In the genomic region with DNA sequence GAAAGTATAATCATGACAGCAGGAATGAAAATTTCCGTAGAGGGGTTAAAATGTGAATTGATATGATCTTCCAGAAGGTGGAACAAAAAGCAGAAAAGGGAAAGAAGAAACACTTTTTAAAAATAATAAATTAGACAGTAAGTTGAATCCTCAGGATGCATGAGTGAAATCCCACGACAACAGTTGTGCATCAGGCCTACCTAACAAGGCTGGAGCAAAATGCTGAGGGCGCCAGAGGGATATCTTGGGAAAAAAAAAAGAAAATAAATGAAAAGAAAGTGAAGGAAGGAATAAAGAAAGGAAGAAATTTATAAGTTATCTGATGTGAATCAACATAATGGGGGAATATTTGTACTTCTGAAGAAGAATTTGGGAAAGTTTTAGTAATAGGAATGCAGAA, we compare ENCODE assay signal across 8 cellular contexts. TPM values are rescaled to one million over a fixed set of nuclear protein-coding genes. Genes with fewer than 3 reads are reported as not detected.
DNase-seq lines count a peak whose midpoint lies in the region; ATAC-seq, FAIRE-seq and TF ChIP-seq lines count a peak whose summit lies in the region.

No MANE protein-coding gene starts in this region.

- no peaks in the 10 kb centered on the region for H3K27me3 Mint-ChIP-seq in CD4-positive, alpha-beta T cell

- CTCF ChIA-PET in CD4-positive, alpha-beta T cell (lab: Charles Lee) = interaction anchor here (0.7 to 3.2 kb wide), 16 partner anchors 8 to 162 kb away, joined by 3 to 56 read pairs (median 5); partner anchors contain the start of gene HUS1

- H2AFZ ChIP-seq in neuron (ENCODE audit: low read depth, low read length) = peak overlapping the region; percentile 6

- intact Hi-C loops in CD4-positive, alpha-beta T cell (cut with DNase I, micrococcal nuclease) = loop anchor here in 1 of 2 experiments (5.0 kb wide), 2 partner anchors 45 to 95 kb away; partner anchors contain the start of genes C7orf57 and UPP1
- intact Hi-C loops in dorsolateral prefrontal cortex (cut with DNase I) = loop anchor here (5.0 kb wide), 1 partner anchor 120 kb away; no protein-coding TSS in a partner anchor

- no peak for ATAC-seq in CD4-positive, alpha-beta T cell (ENCODE audit: poor library complexity)
- ATAC-seq in HG02571 (IDR thresholded peaks at IDR 0.05; ENCODE audit: unreplicated experiment) (no peak), GM21723 (IDR thresholded peaks at IDR 0.05; ENCODE audit: unreplicated experiment) (no peak)

- no peak for FAIRE-seq in D721Med (lab: Jason Lieb, UNC)

- peak overlapping the region; percentile 88 for H3K27ac Mint-ChIP-seq in CD4-positive, alpha-beta T cell

- TF ChIP-seq CTCF in CD4-positive, alpha-beta T cell (IDR thresholded peaks at IDR 0.05) = no peak
- no peak for TF ChIP-seq CTCF in NB4 (IDR thresholded peaks at IDR 0.05; ENCODE audit: low read depth, low read length)
- no peak for TF ChIP-seq CTCF in dorsolateral prefrontal cortex (IDR thresholded peaks at IDR 0.05 in 54 of 56, conservative IDR thresholded peaks at IDR 0.05 in 2 of 56; ENCODE audit: low read depth in 1 of 56, partially characterized antibody in 56 of 56)
- TF ChIP-seq CTCF in D721Med (IDR thresholded peaks at IDR 0.05; ENCODE audit: insufficient read depth, missing control alignments) = no peak

- H3K36me3 ChIP-seq in neuron (ENCODE audit: insufficient read depth, low read length) = no peaks in the 10 kb centered on the region

- H3K9me3 ChIP-seq in CD4-positive, alpha-beta T cell (ENCODE audit: control insufficient read depth, low read length) = no peaks in the 10 kb centered on the region
- H3K9me3 ChIP-seq in neuron (ENCODE audit: low read length) = no peaks in the 10 kb centered on the region

- DNase-seq in CD4-positive, alpha-beta T cell = no peak
- DNase-seq in NB4 (ENCODE audit: low read depth) (no peak), dorsolateral prefrontal cortex (no peak), D721Med (ENCODE audit: insufficient read length, low spot score) (no peak), NCI-H510A treated with DMSO at 0.1 percent for 48 hours (lab: John Stamatoyannopoulos, UW) (no peak)

- no peaks in the 10 kb centered on the region for H3K9me3 Mint-ChIP-seq in CD4-positive, alpha-beta T cell

- peak overlapping the region; percentile 87 for H3K4me3 Mint-ChIP-seq in CD4-positive, alpha-beta T cell

- no peaks in the 10 kb centered on the region for H3K27me3 ChIP-seq in CD4-positive, alpha-beta T cell (ENCODE audit: control insufficient read depth, insufficient read depth, low read length)
- H3K27me3 ChIP-seq in dorsolateral prefrontal cortex (no peaks in the 10 kb centered on the region), neuron (ENCODE audit: insufficient read depth, low read length) (no peaks in the 10 kb centered on the region)

- POLR2A ChIA-PET in CD4-positive, alpha-beta T cell (lab: Charles Lee) = interaction anchor here (1.2 to 2.7 kb wide), 6 partner anchors 10 to 118 kb away, joined by 3 to 40 read pairs (median 8); partner anchors contain the start of gene UPP1

- TF ChIP-seq POLR2A in NB4 (IDR thresholded peaks at IDR 0.05; ENCODE audit: extremely low read depth, insufficient read length) = no peak

- H3K4me3 ChIP-seq in NB4 (ENCODE audit: low read depth, low read length) (peak overlapping the region; percentile 60), dorsolateral prefrontal cortex (peak overlapping the region in 45 of 59 donors; percentile 36 to 72 (median 56)), neuron (ENCODE audit: low read length) (peak overlapping the region; percentile 48)

- peak overlapping the region; percentile 60 for H3K27ac ChIP-seq in CD4-positive, alpha-beta T cell (ENCODE audit: low read depth, low read length)
- peak overlapping the region in 14 of 59 donors; percentile 2 to 68 (median 34) for H3K27ac ChIP-seq in dorsolateral prefrontal cortex

- peaks cover 24% of the 10 kb centered on the region for H3K4me1 Mint-ChIP-seq in CD4-positive, alpha-beta T cell (ENCODE audit: low read depth)

- H3K36me3 Mint-ChIP-seq in CD4-positive, alpha-beta T cell (ENCODE audit: low read depth) = no peaks in the 10 kb centered on the region

- H3K4me1 ChIP-seq in neuron (ENCODE audit: insufficient read depth, low read length) = no peaks in the 10 kb centered on the region

RNA-seq across cellular contexts. Expression of gene HUS1, which starts 13.0 kb away (rescaled TPM):
- 10 to 100 TPM; 77.8 to 83.1 TPM for total RNA-seq in CD4-positive, alpha-beta T cell
- total RNA-seq in dorsolateral prefrontal cortex = 10 to 100 TPM; 24.5 to 61.6 (median 38.5) TPM

RNA-seq across cellular contexts. Expression of gene SUN3, which starts 36.5 kb away (rescaled TPM):
- not detected for total RNA-seq in CD4-positive, alpha-beta T cell
- 1 to 10 TPM in 20 of 120 experiments, under 1 TPM in 39, not detected in 61; 0.32 to 2.5 (median 0.81) TPM for total RNA-seq in dorsolateral prefrontal cortex

RNA-seq across cellular contexts. Expression of gene C7orf57, which starts 42.9 kb away (rescaled TPM):
- total RNA-seq in CD4-positive, alpha-beta T cell = under 1 TPM in 1 of 2 experiments, not detected in 1; 0.56 TPM
- 1 to 10 TPM in 3 of 120 experiments, under 1 TPM in 16, not detected in 101; 0.20 to 1.7 (median 0.41) TPM for total RNA-seq in dorsolateral prefrontal cortex

RNA-seq across cellular contexts. Expression of gene PKD1L1, which starts 44.2 kb away (rescaled TPM):
- total RNA-seq in CD4-positive, alpha-beta T cell = under 1 TPM; 0.20 to 0.25 TPM
- 1 to 10 TPM in 119 of 120 experiments, under 1 TPM in 1; 0.97 to 7.2 (median 2.7) TPM for total RNA-seq in dorsolateral prefrontal cortex
